In genomic region chr10:95783741-95784140, GRCh38 we compare ENCODE assay signal across 12 cellular contexts. TPM values are rescaled to one million over a fixed set of nuclear protein-coding genes. Genes with fewer than 3 reads are reported as not detected.
DNase-seq lines count a peak whose midpoint lies in the region; ATAC-seq and FAIRE-seq lines count a peak whose summit lies in the region.
"Had no signal": no experiment of that assay in that cellular context is flagged by ENCODE, and none has a peak within 500 bp of the region (broad histone marks: within the 10 kb centered on the region; RNA-seq: fewer than 3 reads in every experiment).

No MANE protein-coding gene starts in this region.

- H3K4me3 Mint-ChIP-seq in memory B cell (no peak overlapping the region), T-cell (no peak overlapping the region)
- H3K4me3 Mint-ChIP-seq in activated CD8-positive, alpha-beta T cell treated with anti-CD3 and anti-CD28 coated beads, Interleukin-2, amount 10 ng/mL, durations not matched to agents 7 days and 5 days, result no peak overlapping the region
- H3K4me3 Mint-ChIP-seq: activated naive CD4-positive, alpha-beta T cell treated with anti-CD3 and anti-CD28 coated beads, Interleukin-2, amount 10 ng/mL, durations not matched to agents 7 days and 5 days had no signal

- H3K27ac Mint-ChIP-seq in memory B cell (peak overlapping the region; percentile 96), T-cell (no peak overlapping the region)
- H3K27ac Mint-ChIP-seq in activated CD8-positive, alpha-beta T cell treated with anti-CD3 and anti-CD28 coated beads, Interleukin-2, amount 10 ng/mL, durations not matched to agents 7 days and 5 days, result no peak overlapping the region
- H3K27ac Mint-ChIP-seq: activated naive CD4-positive, alpha-beta T cell treated with anti-CD3 and anti-CD28 coated beads, Interleukin-2, amount 10 ng/mL, durations not matched to agents 7 days and 5 days had no signal

- H3K4me3 ChIP-seq in small intestine (ENCODE audit: low read depth in 1 of 2, low read length in 2 of 2), result no peak overlapping the region

- H3K36me3 ChIP-seq in small intestine (ENCODE audit: control insufficient read depth in 2 of 2, insufficient read depth in 2 of 2, low read length in 2 of 2), result no peaks in the 10 kb centered on the region

- H3K27me3 Mint-ChIP-seq in memory B cell (no peaks in the 10 kb centered on the region), T-cell (peaks cover 15 to 20% of the 10 kb centered on the region in 2 donors)
- peaks cover 20% of the 10 kb centered on the region for H3K27me3 Mint-ChIP-seq in activated CD8-positive, alpha-beta T cell treated with anti-CD3 and anti-CD28 coated beads, Interleukin-2, amount 10 ng/mL, durations not matched to agents 7 days and 5 days (ENCODE audit: low read depth)

- 71 to 82% (median 71%) methylated on average over 3 of the region's 3 CpGs for WGBS in small intestine, 3 donors

- peaks cover 57% of the 10 kb centered on the region for H3K4me1 Mint-ChIP-seq in memory B cell
- peaks cover 0 to 4% (median 0%) of the 10 kb centered on the region in 3 donors for H3K4me1 Mint-ChIP-seq in T-cell
- peaks cover 69% of the 10 kb centered on the region for H3K4me1 Mint-ChIP-seq in activated CD8-positive, alpha-beta T cell treated with anti-CD3 and anti-CD28 coated beads, Interleukin-2, amount 10 ng/mL, durations not matched to agents 7 days and 5 days (ENCODE audit: low read depth)
- H3K4me1 Mint-ChIP-seq: activated naive CD4-positive, alpha-beta T cell treated with anti-CD3 and anti-CD28 coated beads, Interleukin-2, amount 10 ng/mL, durations not matched to agents 7 days and 5 days had no signal

- H3K4me1 ChIP-seq in small intestine (ENCODE audit: control insufficient read depth in 2 of 2, insufficient read depth in 1 of 2, low read depth in 1 of 2, low read length in 1 of 2), result no peaks in the 10 kb centered on the region
- H3K4me1 ChIP-seq: parathyroid adenoma had no signal

- H3K27me3 ChIP-seq in small intestine (ENCODE audit: control insufficient read depth in 2 of 2, insufficient read depth in 2 of 2, low read length in 2 of 2), result no peaks in the 10 kb centered on the region

- POLR2A ChIA-PET in T-cell (lab: Charles Lee), result no interaction called here
- POLR2A ChIA-PET in activated CD8-positive, alpha-beta T cell treated with anti-CD3 and anti-CD28 coated beads, Interleukin-2, amount 10 ng/mL, durations not matched to agents 7 days and 5 days (lab: Charles Lee), result interaction anchor here (0.6 to 5.9 kb wide), 3 partner anchors 10 to 49 kb away, joined by 3 to 35 read pairs (median 3); partner anchors contain the start of gene ENTPD1

- CTCF ChIA-PET in T-cell (lab: Charles Lee), result interaction anchor here in 1 of 2 donors (0.7 kb wide), 1 partner anchor 53 kb away, joined by 4 read pairs; no protein-coding TSS in a partner anchor
- CTCF ChIA-PET in activated CD8-positive, alpha-beta T cell treated with anti-CD3 and anti-CD28 coated beads, Interleukin-2, amount 10 ng/mL, durations not matched to agents 7 days and 5 days (lab: Charles Lee), result interaction anchor here (0.7 to 6.6 kb wide), 4 partner anchors 25 to 89 kb away, joined by 3 to 76 read pairs (median 32); partner anchors contain the start of genes ENTPD1 and TCTN3

- ATAC-seq in GM18868 (IDR thresholded peaks at IDR 0.05; ENCODE audit: unreplicated experiment) (peak; percentile 60), GM21619 (IDR thresholded peaks at IDR 0.05; ENCODE audit: unreplicated experiment) (peak; percentile 49), HG03280 (IDR thresholded peaks at IDR 0.05; ENCODE audit: unreplicated experiment) (peak; percentile 54), memory B cell (ENCODE audit: low read depth) (peak; percentile 79), T-cell (replicated peaks in 1 of 4) (no peak)
- ATAC-seq in activated CD8-positive, alpha-beta T cell treated with anti-CD3 and anti-CD28 coated beads, Interleukin-2, amount 10 ng/mL, durations not matched to agents 7 days and 5 days, result no peak

- no peak for FAIRE-seq in small intestine (lab: Jason Lieb, UNC)

- no peak overlapping the region for H3K27ac ChIP-seq in small intestine (ENCODE audit: low read depth in 1 of 2, low read length in 1 of 2)
- H3K27ac ChIP-seq: parathyroid adenoma had no signal

- peaks cover 12% of the 10 kb centered on the region for H3K36me3 Mint-ChIP-seq in memory B cell
- H3K36me3 Mint-ChIP-seq in T-cell, result peaks cover 5% of the 10 kb centered on the region
- peaks cover 24% of the 10 kb centered on the region for H3K36me3 Mint-ChIP-seq in activated CD8-positive, alpha-beta T cell treated with anti-CD3 and anti-CD28 coated beads, Interleukin-2, amount 10 ng/mL, durations not matched to agents 7 days and 5 days (ENCODE audit: low read depth)
- H3K36me3 Mint-ChIP-seq: activated naive CD4-positive, alpha-beta T cell treated with anti-CD3 and anti-CD28 coated beads, Interleukin-2, amount 10 ng/mL, durations not matched to agents 7 days and 5 days had no signal

- H3K9me3 ChIP-seq in small intestine (ENCODE audit: control insufficient read depth, low read depth), result no peaks in the 10 kb centered on the region

- H3K9me3 Mint-ChIP-seq in memory B cell (peaks cover 3% of the 10 kb centered on the region), T-cell (peaks cover 0 to 5% (median 3%) of the 10 kb centered on the region in 3 donors)
- H3K9me3 Mint-ChIP-seq in activated CD8-positive, alpha-beta T cell treated with anti-CD3 and anti-CD28 coated beads, Interleukin-2, amount 10 ng/mL, durations not matched to agents 7 days and 5 days (ENCODE audit: insufficient read depth), result peaks cover 1% of the 10 kb centered on the region
- H3K9me3 Mint-ChIP-seq: activated naive CD4-positive, alpha-beta T cell treated with anti-CD3 and anti-CD28 coated beads, Interleukin-2, amount 10 ng/mL, durations not matched to agents 7 days and 5 days had no signal

- DNase-seq in memory B cell (ENCODE audit: low spot score in 2 of 2) (peak in 1 of 2 donors; percentile 65), small intestine (no peak), T-cell (no peak), SK-N-DZ (ENCODE audit: low spot score) (no peak)
- no peak for DNase-seq in activated CD8-positive, alpha-beta T cell treated with anti-CD3 and anti-CD28 coated beads, Interleukin-2, amount 10 ng/mL, durations not matched to agents 7 days and 5 days
- DNase-seq: activated naive CD4-positive, alpha-beta T cell treated with anti-CD3 and anti-CD28 coated beads, Interleukin-2, amount 10 ng/mL, durations not matched to agents 7 days and 5 days; effector memory CD4-positive, alpha-beta T cell; T-helper 9 cell had no signal

RNA-seq across cellular contexts. Expression of gene ENTPD1, which starts 27.8 kb away (rescaled TPM):
- 1 to 10 TPM; 1.3 to 9.8 (median 5.1) TPM for polyA plus RNA-seq in small intestine
- 1 to 10 TPM; 1.5 to 4.6 (median 1.9) TPM for total RNA-seq in T-cell
- 0.21 and 0.25 TPM in 2 replicates for polyA plus RNA-seq in SK-N-DZ (2014; cell fraction: cytosol; rRNA removed)
- polyA plus RNA-seq in SK-N-DZ (2014; cell fraction: nucleus; rRNA removed), result 0.05 and 0.06 TPM in 2 replicates
- total RNA-seq in activated CD8-positive, alpha-beta T cell treated with anti-CD3 and anti-CD28 coated beads, Interleukin-2, amount 10 ng/mL, durations not matched to agents 7 days and 5 days, result 10 to 100 TPM; 14.2 to 14.9 TPM

Comparison
In these comparisons a context has a peak if more than half of its experiments do, and no peak if none do; other contexts are left out.
1. ATAC-seq: peak in GM18868 (single experiment), GM21619 (single experiment), HG03280 (single experiment) and memory B cell (single experiment); none in T-cell (0 of 4) and activated CD8-positive, alpha-beta T cell treated with anti-CD3 and anti-CD28 coated beads, Interleukin-2, amount 10 ng/mL, durations not matched to agents 7 days and 5 days (single experiment).